ENCODE assay signal across 1 cellular context in the genomic region with DNA sequence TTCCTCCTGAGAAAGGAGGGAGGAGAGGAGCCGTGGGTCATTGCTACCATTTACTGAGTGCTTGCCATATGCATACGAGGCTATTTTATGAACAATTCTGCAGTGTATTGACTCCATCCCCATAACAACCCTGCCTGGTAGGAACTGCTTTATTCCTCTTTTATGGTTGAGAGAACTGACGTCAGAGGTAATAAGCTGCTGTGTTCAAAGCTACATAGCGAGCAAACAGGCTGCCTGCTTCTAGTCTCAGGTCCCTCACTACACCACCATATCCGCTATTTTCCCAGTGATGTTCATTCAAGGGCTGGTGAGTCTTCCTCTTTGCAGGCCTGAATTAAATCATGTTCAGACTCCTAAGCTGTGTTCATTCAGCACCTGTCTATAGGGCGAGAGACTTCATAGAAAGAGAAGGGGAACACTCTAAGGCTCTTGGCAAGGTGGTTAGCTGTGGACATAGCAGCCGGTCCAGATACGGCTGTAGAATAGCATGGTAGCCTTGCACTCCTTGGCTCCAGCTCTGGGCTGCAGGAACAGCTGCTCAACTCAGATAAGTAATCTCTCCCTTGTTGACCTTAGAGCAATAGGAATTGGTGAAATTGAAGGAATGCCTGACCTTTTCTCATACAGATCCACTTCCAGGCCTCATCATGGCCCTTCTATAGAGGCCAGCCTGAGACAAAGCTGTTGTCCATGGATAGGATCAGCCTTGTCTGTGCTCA.
TF ChIP-seq lines count a peak whose summit lies in the region.

No MANE protein-coding gene starts in this region.

TF ChIP-seq in K562, 482 proteins besides CTCF, POLR2A, EP300 and RAD21 (continued from another document and continues in another):
- TF ChIP-seq GABPB1 (CRISPR knock-in tag; IDR thresholded peaks at IDR 0.05) = no peak
- no peak for TF ChIP-seq ZC3H8 (IDR thresholded peaks at IDR 0.05)
- TF ChIP-seq, protein P1, sequence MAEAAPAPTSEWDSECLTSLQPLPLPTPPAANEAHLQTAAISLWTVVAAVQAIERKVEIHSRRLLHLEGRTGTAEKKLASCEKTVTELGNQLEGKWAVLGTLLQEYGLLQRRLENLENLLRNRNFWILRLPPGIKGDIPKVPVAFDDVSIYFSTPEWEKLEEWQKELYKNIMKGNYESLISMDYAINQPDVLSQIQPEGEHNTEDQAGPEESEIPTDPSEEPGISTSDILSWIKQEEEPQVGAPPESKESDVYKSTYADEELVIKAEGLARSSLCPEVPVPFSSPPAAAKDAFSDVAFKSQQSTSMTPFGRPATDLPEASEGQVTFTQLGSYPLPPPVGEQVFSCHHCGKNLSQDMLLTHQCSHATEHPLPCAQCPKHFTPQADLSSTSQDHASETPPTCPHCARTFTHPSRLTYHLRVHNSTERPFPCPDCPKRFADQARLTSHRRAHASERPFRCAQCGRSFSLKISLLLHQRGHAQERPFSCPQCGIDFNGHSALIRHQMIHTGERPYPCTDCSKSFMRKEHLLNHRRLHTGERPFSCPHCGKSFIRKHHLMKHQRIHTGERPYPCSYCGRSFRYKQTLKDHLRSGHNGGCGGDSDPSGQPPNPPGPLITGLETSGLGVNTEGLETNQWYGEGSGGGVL (CRISPR knock-in tag; IDR thresholded peaks at IDR 0.05) = no peak
- TF ChIP-seq, protein P2, sequence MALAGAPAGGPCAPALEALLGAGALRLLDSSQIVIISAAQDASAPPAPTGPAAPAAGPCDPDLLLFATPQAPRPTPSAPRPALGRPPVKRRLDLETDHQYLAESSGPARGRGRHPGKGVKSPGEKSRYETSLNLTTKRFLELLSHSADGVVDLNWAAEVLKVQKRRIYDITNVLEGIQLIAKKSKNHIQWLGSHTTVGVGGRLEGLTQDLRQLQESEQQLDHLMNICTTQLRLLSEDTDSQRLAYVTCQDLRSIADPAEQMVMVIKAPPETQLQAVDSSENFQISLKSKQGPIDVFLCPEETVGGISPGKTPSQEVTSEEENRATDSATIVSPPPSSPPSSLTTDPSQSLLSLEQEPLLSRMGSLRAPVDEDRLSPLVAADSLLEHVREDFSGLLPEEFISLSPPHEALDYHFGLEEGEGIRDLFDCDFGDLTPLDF (CRISPR knock-in tag; IDR thresholded peaks at IDR 0.05) = no peak
- TF ChIP-seq ZNF408 (CRISPR knock-in tag; IDR thresholded peaks at IDR 0.05; ENCODE audit: low read depth) = no peak
- no peak for TF ChIP-seq ARID3B (CRISPR knock-in tag; IDR thresholded peaks at IDR 0.05; ENCODE audit: borderline replicate concordance)
- TF ChIP-seq MCM3 (IDR thresholded peaks at IDR 0.05) = no peak
- TF ChIP-seq BCLAF1 (IDR thresholded peaks at IDR 0.05; ENCODE audit: borderline replicate concordance in 1 of 2, control insufficient read depth in 1 of 2, low read depth in 2 of 2, low read length in 1 of 2) = no peak
- peak; percentile 71 for TF ChIP-seq ZFX (CRISPR knock-in tag; IDR thresholded peaks at IDR 0.05)
- TF ChIP-seq TCFL5 (CRISPR knock-in tag; conservative IDR thresholded peaks at IDR 0.05) = no peak
- TF ChIP-seq RFX1 (IDR thresholded peaks at IDR 0.05) = no peak
- TF ChIP-seq RBM39 (optimal IDR thresholded peaks at IDR 0.05; ENCODE audit: low read depth, low read length) = no peak
- peak; percentile 69 for TF ChIP-seq SMAD4 (CRISPR knock-in tag; conservative IDR thresholded peaks at IDR 0.05)
- no peak for TF ChIP-seq ZNF445 (CRISPR knock-in tag; IDR thresholded peaks at IDR 0.05; ENCODE audit: low read depth)
- TF ChIP-seq, protein P3, sequence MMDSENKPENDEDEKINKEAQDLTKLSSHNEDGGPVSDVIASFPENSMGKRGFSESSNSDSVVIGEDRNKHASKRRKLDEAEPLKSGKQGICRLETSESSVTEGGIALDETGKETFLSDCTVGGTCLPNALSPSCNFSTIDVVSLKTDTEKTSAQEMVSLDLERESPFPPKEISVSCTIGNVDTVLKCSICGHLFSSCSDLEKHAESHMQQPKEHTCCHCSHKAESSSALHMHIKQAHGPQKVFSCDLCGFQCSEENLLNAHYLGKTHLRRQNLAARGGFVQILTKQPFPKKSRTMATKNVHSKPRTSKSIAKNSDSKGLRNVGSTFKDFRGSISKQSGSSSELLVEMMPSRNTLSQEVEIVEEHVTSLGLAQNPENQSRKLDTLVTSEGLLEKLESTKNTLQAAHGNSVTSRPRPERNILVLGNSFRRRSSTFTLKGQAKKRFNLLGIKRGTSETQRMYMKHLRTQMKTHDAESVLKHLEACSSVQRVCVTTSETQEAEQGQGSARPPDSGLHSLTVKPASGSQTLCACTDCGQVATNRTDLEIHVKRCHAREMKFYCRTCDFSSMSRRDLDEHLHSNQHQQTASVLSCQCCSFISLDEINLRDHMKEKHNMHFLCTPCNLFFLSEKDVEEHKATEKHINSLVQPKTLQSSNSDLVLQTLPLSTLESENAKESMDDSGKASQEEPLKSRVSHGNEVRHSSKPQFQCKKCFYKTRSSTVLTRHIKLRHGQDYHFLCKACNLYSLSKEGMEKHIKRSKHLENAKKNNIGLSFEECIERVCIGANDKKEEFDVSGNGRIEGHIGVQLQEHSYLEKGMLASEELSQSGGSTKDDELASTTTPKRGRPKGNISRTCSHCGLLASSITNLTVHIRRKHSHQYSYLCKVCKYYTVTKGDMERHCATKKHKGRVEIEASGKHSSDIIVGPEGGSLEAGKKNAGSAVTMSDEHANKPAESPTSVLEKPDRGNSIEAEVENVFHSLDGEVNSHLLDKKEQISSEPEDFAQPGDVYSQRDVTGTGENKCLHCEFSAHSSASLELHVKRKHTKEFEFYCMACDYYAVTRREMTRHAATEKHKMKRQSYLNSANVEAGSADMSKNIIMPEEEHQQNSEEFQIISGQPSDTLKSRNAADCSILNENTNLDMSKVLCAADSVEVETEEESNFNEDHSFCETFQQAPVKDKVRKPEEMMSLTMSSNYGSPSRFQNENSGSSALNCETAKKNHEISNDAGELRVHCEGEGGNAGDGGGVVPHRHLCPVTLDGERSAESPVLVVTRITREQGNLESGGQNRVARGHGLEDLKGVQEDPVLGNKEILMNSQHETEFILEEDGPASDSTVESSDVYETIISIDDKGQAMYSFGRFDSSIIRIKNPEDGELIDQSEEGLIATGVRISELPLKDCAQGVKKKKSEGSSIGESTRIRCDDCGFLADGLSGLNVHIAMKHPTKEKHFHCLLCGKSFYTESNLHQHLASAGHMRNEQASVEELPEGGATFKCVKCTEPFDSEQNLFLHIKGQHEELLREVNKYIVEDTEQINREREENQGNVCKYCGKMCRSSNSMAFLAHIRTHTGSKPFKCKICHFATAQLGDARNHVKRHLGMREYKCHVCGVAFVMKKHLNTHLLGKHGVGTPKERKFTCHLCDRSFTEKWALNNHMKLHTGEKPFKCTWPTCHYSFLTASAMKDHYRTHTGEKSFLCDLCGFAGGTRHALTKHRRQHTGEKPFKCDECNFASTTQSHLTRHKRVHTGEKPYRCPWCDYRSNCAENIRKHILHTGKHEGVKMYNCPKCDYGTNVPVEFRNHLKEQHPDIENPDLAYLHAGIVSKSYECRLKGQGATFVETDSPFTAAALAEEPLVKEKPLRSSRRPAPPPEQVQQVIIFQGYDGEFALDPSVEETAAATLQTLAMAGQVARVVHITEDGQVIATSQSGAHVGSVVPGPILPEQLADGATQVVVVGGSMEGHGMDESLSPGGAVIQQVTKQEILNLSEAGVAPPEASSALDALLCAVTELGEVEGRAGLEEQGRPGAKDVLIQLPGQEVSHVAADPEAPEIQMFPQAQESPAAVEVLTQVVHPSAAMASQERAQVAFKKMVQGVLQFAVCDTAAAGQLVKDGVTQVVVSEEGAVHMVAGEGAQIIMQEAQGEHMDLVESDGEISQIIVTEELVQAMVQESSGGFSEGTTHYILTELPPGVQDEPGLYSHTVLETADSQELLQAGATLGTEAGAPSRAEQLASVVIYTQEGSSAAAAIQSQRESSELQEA (IDR thresholded peaks at IDR 0.05; ENCODE audit: low read depth) = no peak
- TF ChIP-seq SREBF1 (IDR thresholded peaks at IDR 0.05; ENCODE audit: borderline replicate concordance, low read depth, low read length) = no peak
- TF ChIP-seq NCOA1 (IDR thresholded peaks at IDR 0.05; ENCODE audit: low read depth) = no peak
- no peak for TF ChIP-seq BHLHE40 (IDR thresholded peaks at IDR 0.05; ENCODE audit: low read length)
- no peak for TF ChIP-seq STAG1 (CRISPR knock-in tag; IDR thresholded peaks at IDR 0.05; ENCODE audit: borderline replicate concordance)
- TF ChIP-seq, protein P4, sequence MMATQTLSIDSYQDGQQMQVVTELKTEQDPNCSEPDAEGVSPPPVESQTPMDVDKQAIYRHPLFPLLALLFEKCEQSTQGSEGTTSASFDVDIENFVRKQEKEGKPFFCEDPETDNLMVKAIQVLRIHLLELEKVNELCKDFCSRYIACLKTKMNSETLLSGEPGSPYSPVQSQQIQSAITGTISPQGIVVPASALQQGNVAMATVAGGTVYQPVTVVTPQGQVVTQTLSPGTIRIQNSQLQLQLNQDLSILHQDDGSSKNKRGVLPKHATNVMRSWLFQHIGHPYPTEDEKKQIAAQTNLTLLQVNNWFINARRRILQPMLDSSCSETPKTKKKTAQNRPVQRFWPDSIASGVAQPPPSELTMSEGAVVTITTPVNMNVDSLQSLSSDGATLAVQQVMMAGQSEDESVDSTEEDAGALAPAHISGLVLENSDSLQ (IDR thresholded peaks at IDR 0.05) = no peak
- no peak for TF ChIP-seq ZNF133 (CRISPR knock-in tag; IDR thresholded peaks at IDR 0.05)
- no peak for TF ChIP-seq ERF (CRISPR knock-in tag; IDR thresholded peaks at IDR 0.05)
- no peak for TF ChIP-seq BCL6 (CRISPR knock-in tag; IDR thresholded peaks at IDR 0.05)
- TF ChIP-seq YBX1 (IDR thresholded peaks at IDR 0.05) = no peak
- TF ChIP-seq ZFPM2 (CRISPR knock-in tag; IDR thresholded peaks at IDR 0.05) = no peak
- no peak for TF ChIP-seq ZFP91 (CRISPR knock-in tag; IDR thresholded peaks at IDR 0.05)
- no peak for TF ChIP-seq KDM2B (CRISPR knock-in tag; IDR thresholded peaks at IDR 0.05)
- 0 out of 2 replicates have a peak, but pooled peaks have one; percentile 47 for TF ChIP-seq SP1 (CRISPR knock-in tag; IDR thresholded peaks at IDR 0.05)
- TF ChIP-seq HIVEP1 (CRISPR knock-in tag; IDR thresholded peaks at IDR 0.05) = no peak
- no peak for TF ChIP-seq ZNF253 (CRISPR knock-in tag; conservative IDR thresholded peaks at IDR 0.05)
- no peak for TF ChIP-seq IFI16 (CRISPR knock-in tag; IDR thresholded peaks at IDR 0.05)
- TF ChIP-seq TCF7 (IDR thresholded peaks at IDR 0.05; ENCODE audit: borderline replicate concordance) = no peak
- no peak for TF ChIP-seq RBFOX2 (IDR thresholded peaks at IDR 0.05; ENCODE audit: low read depth, low read length)
- TF ChIP-seq KAT2B (IDR thresholded peaks at IDR 0.05; ENCODE audit: low read depth, low read length) = no peak
- no peak for TF ChIP-seq FUS (optimal IDR thresholded peaks at IDR 0.05; ENCODE audit: low read depth, low read length)
- TF ChIP-seq TSC22D4 (tag; IDR thresholded peaks at IDR 0.05) = no peak
- peak; percentile 66; the same call in 1 of the 2 replicates for TF ChIP-seq FOXK1 (CRISPR knock-in tag; IDR thresholded peaks at IDR 0.05; ENCODE audit: borderline replicate concordance)
- TF ChIP-seq ZBTB17 (CRISPR knock-in tag; IDR thresholded peaks at IDR 0.05) = no peak
- no peak for TF ChIP-seq PTRF (tag; IDR thresholded peaks at IDR 0.05)
- no peak for TF ChIP-seq HEY1 (CRISPR knock-in tag; IDR thresholded peaks at IDR 0.05; ENCODE audit: borderline replicate concordance)
- TF ChIP-seq RBM15 (IDR thresholded peaks at IDR 0.05; ENCODE audit: insufficient read depth, low read length) = no peak
- no peak for TF ChIP-seq SRSF7 (optimal IDR thresholded peaks at IDR 0.05; ENCODE audit: low read depth, low read length)
